In the genomic region with DNA sequence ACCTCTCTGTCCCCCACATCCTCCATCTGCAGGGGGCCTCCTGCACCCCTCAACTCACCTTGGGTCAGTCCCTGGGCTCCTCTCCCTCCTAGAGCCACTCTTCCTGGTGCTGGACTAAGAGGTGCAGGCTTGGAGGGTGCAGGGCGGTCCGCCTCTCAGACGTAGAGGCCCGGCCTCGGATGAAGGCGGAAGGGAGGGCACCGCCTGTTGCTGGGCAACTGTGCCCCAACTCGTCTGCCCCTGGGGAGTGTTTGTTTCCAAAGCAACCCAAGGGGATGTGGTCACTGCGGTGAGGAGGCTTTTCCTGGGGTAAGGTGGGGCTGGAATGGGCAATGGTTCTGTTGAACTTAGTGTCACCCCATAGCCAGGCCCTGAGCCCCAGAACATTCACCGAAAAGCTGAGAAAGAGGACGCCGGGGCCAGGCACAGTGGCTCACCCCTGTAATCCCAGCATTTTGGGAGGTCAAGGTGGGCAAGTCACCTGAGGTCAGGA, we compare ENCODE assay signal across 8 cellular contexts. TPM values are rescaled to one million over a fixed set of nuclear protein-coding genes. Genes with fewer than 3 reads are reported as not detected.
DNase-seq lines count a peak whose midpoint lies in the region; ATAC-seq and TF ChIP-seq lines count a peak whose summit lies in the region.

A gene with protein sequence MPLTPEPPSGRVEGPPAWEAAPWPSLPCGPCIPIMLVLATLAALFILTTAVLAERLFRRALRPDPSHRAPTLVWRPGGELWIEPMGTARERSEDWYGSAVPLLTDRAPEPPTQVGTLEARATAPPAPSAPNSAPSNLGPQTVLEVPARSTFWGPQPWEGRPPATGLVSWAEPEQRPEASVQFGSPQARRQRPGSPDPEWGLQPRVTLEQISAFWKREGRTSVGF (minus strand): TSS at position 138 of the 493 bp plus-strand sequence. CDS start 1,039 bp downstream, outside the sequence.

- no peaks in the 10 kb centered on the region for H3K36me3 ChIP-seq in Karpas-422 (ENCODE audit: insufficient read depth, low read length)

- no peaks in the 10 kb centered on the region for H3K9me2 ChIP-seq in Karpas-422 (replicated peaks; ENCODE audit: insufficient read depth, low read length)

- peak within 1 kb of the TSS; percentile 47; the same call in 1 of the 2 replicates for H3K4me3 ChIP-seq in Karpas-422 (ENCODE audit: low read length)

- H3K27ac Mint-ChIP-seq in activated CD4-positive, alpha-beta memory T cell treated with anti-CD3 and anti-CD28 coated beads, Interleukin-2, amount 10 ng/mL, durations not matched to agents 7 days and 5 days = peak within 1 kb of the TSS; percentile 93
- no peak within 1 kb of the TSS for H3K27ac Mint-ChIP-seq in osteocyte (ENCODE audit: unreplicated experiment)

- H3K9ac ChIP-seq in Karpas-422 (ENCODE audit: low read length) = peak within 1 kb of the TSS; percentile 57

- peaks cover 6% of the 10 kb centered on the region for H3K4me1 ChIP-seq in Karpas-422 (ENCODE audit: low read length)

- no peaks in the 10 kb centered on the region for H3K9me3 ChIP-seq in Karpas-422 (ENCODE audit: low read length)

- peak within 1 kb of the TSS; percentile 26 for H3K4me2 ChIP-seq in Karpas-422 (ENCODE audit: low read depth, low read length, poor library complexity, severe bottlenecking)

- H3K36me3 Mint-ChIP-seq in activated CD4-positive, alpha-beta memory T cell treated with anti-CD3 and anti-CD28 coated beads, Interleukin-2, amount 10 ng/mL, durations not matched to agents 7 days and 5 days (ENCODE audit: low read depth) = peaks cover 62% of the 10 kb centered on the region
- no peaks in the 10 kb centered on the region for H3K36me3 Mint-ChIP-seq in osteocyte (ENCODE audit: unreplicated experiment)

- no peaks in the 10 kb centered on the region for H3K27me3 ChIP-seq in Karpas-422 (ENCODE audit: low read length)

- peak; percentile 82 for ATAC-seq in GM19467 (IDR thresholded peaks at IDR 0.05; ENCODE audit: unreplicated experiment)

- H3K4me3 Mint-ChIP-seq in activated CD4-positive, alpha-beta memory T cell treated with anti-CD3 and anti-CD28 coated beads, Interleukin-2, amount 10 ng/mL, durations not matched to agents 7 days and 5 days = peak within 1 kb of the TSS; percentile 98
- no peak within 1 kb of the TSS for H3K4me3 Mint-ChIP-seq in osteocyte (ENCODE audit: unreplicated experiment)

- POLR2A ChIA-PET in activated CD4-positive, alpha-beta memory T cell treated with anti-CD3 and anti-CD28 coated beads, Interleukin-2, amount 10 ng/mL, durations not matched to agents 7 days and 5 days (lab: Charles Lee) = interaction anchor here (0.7 to 4.2 kb wide), 25 partner anchors 9 to 320 kb away, joined by 3 to 45 read pairs (median 5); a partner anchor contains a TSS

- peaks cover 67% of the 10 kb centered on the region for H3K4me1 Mint-ChIP-seq in activated CD4-positive, alpha-beta memory T cell treated with anti-CD3 and anti-CD28 coated beads, Interleukin-2, amount 10 ng/mL, durations not matched to agents 7 days and 5 days
- H3K4me1 Mint-ChIP-seq in osteocyte (ENCODE audit: unreplicated experiment) = no peaks in the 10 kb centered on the region

- TF ChIP-seq CTCF in osteocyte (IDR thresholded peaks at IDR 0.05) = no peak

- peak; percentile 69 for DNase-seq in Ammon's horn (ENCODE audit: low spot score)
- DNase-seq in Karpas-422 = peak; percentile 62
- DNase-seq in activated CD4-positive, alpha-beta memory T cell treated with anti-CD3 and anti-CD28 coated beads, Interleukin-2, amount 10 ng/mL, durations not matched to agents 7 days and 5 days = peak; percentile 98
- DNase-seq in germinal center (ENCODE audit: low spot score) = peak; percentile 83
- DNase-seq in stimulated activated CD4-positive, alpha-beta T cell treated with anti-CD3 and anti-CD28 coated beads, Interleukin-2, amount 100 ng/mL, for 48 hours = peak; percentile 76
- DNase-seq in osteocyte (ENCODE audit: extremely low spot score, unreplicated experiment) = no peak
- DNase-seq in HuH-7 (ENCODE audit: low spot score) = no peak

- no peaks in the 10 kb centered on the region for H4K20me1 ChIP-seq in Karpas-422 (ENCODE audit: insufficient read depth, low read depth, low read length)

- H3K27ac ChIP-seq in Karpas-422 (ENCODE audit: low read length) = no peak within 1 kb of the TSS

- no peaks in the 10 kb centered on the region for H3K9me3 Mint-ChIP-seq in activated CD4-positive, alpha-beta memory T cell treated with anti-CD3 and anti-CD28 coated beads, Interleukin-2, amount 10 ng/mL, durations not matched to agents 7 days and 5 days
- H3K9me3 Mint-ChIP-seq in osteocyte (ENCODE audit: unreplicated experiment) = no peaks in the 10 kb centered on the region

- no peaks in the 10 kb centered on the region for H3K79me2 ChIP-seq in Karpas-422 (ENCODE audit: low read length)

- CTCF ChIA-PET in activated CD4-positive, alpha-beta memory T cell treated with anti-CD3 and anti-CD28 coated beads, Interleukin-2, amount 10 ng/mL, durations not matched to agents 7 days and 5 days (lab: Charles Lee) = interaction anchor here (0.7 to 2.7 kb wide), 7 partner anchors 24 to 286 kb away, joined by 3 to 19 read pairs (median 7); a partner anchor contains a TSS

- H3K27me3 Mint-ChIP-seq in activated CD4-positive, alpha-beta memory T cell treated with anti-CD3 and anti-CD28 coated beads, Interleukin-2, amount 10 ng/mL, durations not matched to agents 7 days and 5 days = no peaks in the 10 kb centered on the region
- H3K27me3 Mint-ChIP-seq in osteocyte (ENCODE audit: unreplicated experiment) = peaks cover 14% of the 10 kb centered on the region

- H2AFZ ChIP-seq in Karpas-422 (ENCODE audit: low read length) = peak within 1 kb of the TSS; percentile 80; the same call in 1 of the 2 replicates

RNA-seq across cellular contexts. Expression of the gene that starts here (rescaled TPM):
- total RNA-seq in Karpas-422 (2014; rRNA removed; shearing (Covaris generic); ENCODE audit: low replicate concordance) = 0.86 and 2.5 TPM in 2 replicates
- total RNA-seq in activated CD4-positive, alpha-beta memory T cell treated with anti-CD3 and anti-CD28 coated beads, Interleukin-2, amount 10 ng/mL, durations not matched to agents 7 days and 5 days = 10 to 100 TPM; 94.6 to 99.2 TPM
- not detected in 2 replicates for total RNA-seq in osteocyte

Comparison
In these comparisons a context has a peak if more than half of its experiments do, and no peak if none do; other contexts are left out.
1. RNA of the gene that starts here (total RNA-seq): 94.6 to 99.2 TPM in activated CD4-positive, alpha-beta memory T cell treated with anti-CD3 and anti-CD28 coated beads, Interleukin-2, amount 10 ng/mL, durations not matched to agents 7 days and 5 days; 0.86 to 2.5 TPM in Karpas-422 and not detected in osteocyte; every median in the first group is over 10 times any median in the second.
2. DNase-seq: peak in Ammon's horn (single experiment), Karpas-422 (single experiment), activated CD4-positive, alpha-beta memory T cell treated with anti-CD3 and anti-CD28 coated beads, Interleukin-2, amount 10 ng/mL, durations not matched to agents 7 days and 5 days (single experiment), germinal center (single experiment) and stimulated activated CD4-positive, alpha-beta T cell treated with anti-CD3 and anti-CD28 coated beads, Interleukin-2, amount 100 ng/mL, for 48 hours (2 of 2); none in osteocyte (single experiment) and HuH-7 (single experiment).